8 cellular contexts compared by ENCODE assay signal in genomic region chr19:2840794-2841790, GRCh38. TPM values are rescaled to one million over a fixed set of nuclear protein-coding genes. Genes with fewer than 3 reads are reported as not detected.
DNase-seq lines count a peak whose midpoint lies in the region; ATAC-seq, FAIRE-seq and TF ChIP-seq lines count a peak whose summit lies in the region.

TSS of gene ZNF555 (plus strand) at chr19:2841475. CDS start at chr19:2841573, 98 bp downstream.

- peak within 1 kb of the TSS; percentile 88 for H3K9ac ChIP-seq in OCI-LY3 (ENCODE audit: low read length)

- FAIRE-seq in HTR-8/SVneo (lab: Jason Lieb, UNC), result peak; percentile 94

- no peaks in the 10 kb centered on the region for H3K27me3 ChIP-seq in OCI-LY3 (ENCODE audit: low read depth, low read length)

- H3K9me3 Mint-ChIP-seq in Calu3 (ENCODE audit: low read depth, unreplicated experiment), result peaks cover 4% of the 10 kb centered on the region

- H3K4me1 Mint-ChIP-seq in Calu3 (ENCODE audit: low read depth, unreplicated experiment), result peaks cover 9% of the 10 kb centered on the region

- peaks cover 21% of the 10 kb centered on the region for H3K36me3 ChIP-seq in OCI-LY3 (replicated peaks; ENCODE audit: low read depth, low read length)

- H3K4me1 ChIP-seq in OCI-LY3 (ENCODE audit: low read length), result peaks cover 9% of the 10 kb centered on the region

- H4K20me1 ChIP-seq in OCI-LY3 (ENCODE audit: insufficient read depth, low read length), result no peaks in the 10 kb centered on the region

- ATAC-seq in GM21367 (IDR thresholded peaks at IDR 0.05; ENCODE audit: unreplicated experiment), result peak; percentile 81

- H3K27ac ChIP-seq in OCI-LY3 (ENCODE audit: low read length), result peak within 1 kb of the TSS; percentile 73

- intact Hi-C loops in Calu3 (cut with micrococcal nuclease; ENCODE audit: unreplicated experiment), result no loop called here

- H3K79me2 ChIP-seq in OCI-LY3 (ENCODE audit: low read length), result peaks cover 9% of the 10 kb centered on the region

- BruUV-seq in Calu3 (replicated peaks; lab: Mats Ljungman, UMichigan), result no TSS peak

- H3K4me3 ChIP-seq in OCI-LY3 (ENCODE audit: low read length), result peak within 1 kb of the TSS; percentile 84

- no peaks in the 10 kb centered on the region for H3K27me3 Mint-ChIP-seq in Calu3 (ENCODE audit: unreplicated experiment)

- peaks cover 31% of the 10 kb centered on the region for H3K36me3 Mint-ChIP-seq in Calu3 (ENCODE audit: insufficient read depth, unreplicated experiment)

- peak within 1 kb of the TSS; percentile 99 for H3K4me2 ChIP-seq in OCI-LY3 (ENCODE audit: low read length)

- CTCF ChIA-PET in Calu3 (lab: Charles Lee), result interaction anchor here (0.6 to 1.6 kb wide), 4 partner anchors 9 to 109 kb away, joined by 3 to 4 read pairs (median 3); partner anchors contain the start of gene ZNF57

- H3K4me3 Mint-ChIP-seq in Calu3 (ENCODE audit: low read depth, unreplicated experiment), result peak within 1 kb of the TSS; percentile 83

- H3K27ac Mint-ChIP-seq in Calu3 (ENCODE audit: unreplicated experiment), result peak within 1 kb of the TSS; percentile 88

- DNase-seq in Calu3, result peak; percentile 96
- peak; percentile 97 for DNase-seq in HTR-8/SVneo (ENCODE audit: insufficient read length, low spot score)
- peak; percentile 98 for DNase-seq in activated T-cell treated with anti-CD3 and anti-CD28 coated beads for 24 hours (ENCODE audit: low read depth)
- DNase-seq in epidermal melanocyte (ENCODE audit: insufficient read length, low spot score), result peak; percentile 98
- DNase-seq in midbrain (lab: John Stamatoyannopoulos, UW), result peak; percentile 100
- peak; percentile 95 for DNase-seq in stimulated activated CD8-positive, alpha-beta memory T cell treated with anti-CD3 and anti-CD28 coated beads, Interleukin-15, amount 100 ng/mL, for 48 hours (ENCODE audit: low read depth in 2 of 2)

- H2AFZ ChIP-seq in OCI-LY3 (ENCODE audit: low read depth, low read length), result peak within 1 kb of the TSS; percentile 86

- TF ChIP-seq CTCF in Calu3 (IDR thresholded peaks at IDR 0.05; ENCODE audit: unreplicated experiment) (peak; percentile 22), OCI-LY3 (IDR thresholded peaks at IDR 0.05; ENCODE audit: low read depth, low read length) (peak; percentile 40)

- peaks cover 7% of the 10 kb centered on the region for H3K9me3 ChIP-seq in OCI-LY3 (ENCODE audit: insufficient read depth, low read length)

RNA-seq across cellular contexts. Expression of gene ZNF555, which starts in this region (rescaled TPM):
- total RNA-seq in Calu3 (2022), result 3.8 and 5.7 TPM in 2 replicates

Comparison
In these comparisons a context has a peak if more than half of its experiments do, and no peak if none do; other contexts are left out.
1. Peak in every context shown above with its lines: DNase-seq, ATAC-seq, H3K4me3 ChIP-seq and H3K27ac ChIP-seq.